ENCODE assay signal across 16 cellular contexts in genomic region chr19:18439910-18440237, GRCh38. TPM values are rescaled to one million over a fixed set of nuclear protein-coding genes. Genes with fewer than 3 reads are reported as not detected.
A peak's percentile ranks its signal among the peaks of the same experiment; 100 is the strongest.
DNase-seq lines count a peak whose midpoint lies in the region; ATAC-seq and TF ChIP-seq lines count a peak whose summit lies in the region.
"Had no signal": no experiment of that assay in that cellular context is flagged by ENCODE, and none has a peak within 500 bp of the region (broad histone marks: within the 10 kb centered on the region; RNA-seq: fewer than 3 reads in every experiment).

No MANE protein-coding gene starts in this region.

- TF ChIP-seq POLR2A in body of pancreas (IDR thresholded peaks at IDR 0.05) = no peak

- no peaks in the 10 kb centered on the region for H3K36me3 Mint-ChIP-seq in natural killer cell
- H3K36me3 Mint-ChIP-seq in natural killer cell treated with Interleukin-12 subunit alpha and Interleukin-12 subunit beta and Interleukin-15 and Interleukin-18, amount 100 ng/mL, for 72 hours = peaks cover 9% of the 10 kb centered on the region
- H3K36me3 Mint-ChIP-seq in naive thymus-derived CD4-positive, alpha-beta T cell = peaks cover 0 to 19% (median 0%) of the 10 kb centered on the region in 5 donors

- H3K4me1 ChIP-seq in body of pancreas = peaks cover 51% of the 10 kb centered on the region
- H3K4me1 ChIP-seq in naive thymus-derived CD4-positive, alpha-beta T cell (ENCODE audit: control insufficient read depth in 2 of 2, insufficient read depth in 2 of 2, low read length in 2 of 2) = peaks cover 7 to 20% of the 10 kb centered on the region in 2 donors

- no peak for ATAC-seq in natural killer cell
- no peak for ATAC-seq in natural killer cell treated with Interleukin-12 subunit alpha and Interleukin-12 subunit beta and Interleukin-15 and Interleukin-18, amount 100 ng/mL, for 72 hours
- no peak for ATAC-seq in body of pancreas
- ATAC-seq in naive thymus-derived CD4-positive, alpha-beta T cell = no peak
- ATAC-seq in GM18520 (IDR thresholded peaks at IDR 0.05; ENCODE audit: unreplicated experiment) = no peak
- no peak for ATAC-seq in GM21526 (IDR thresholded peaks at IDR 0.05; ENCODE audit: low FRiP score, unreplicated experiment)
- ATAC-seq: activated T-cell treated with anti-CD3 and anti-CD28 coated beads, Interleukin-2, amount 50 U/mL, for 4 hours; left lung had no signal

- H3K36me3 ChIP-seq in body of pancreas (replicated peaks in 1 of 2; ENCODE audit: insufficient read depth in 1 of 2, low read depth in 2 of 2) = peaks cover 5 to 15% of the 10 kb centered on the region in 2 donors
- H3K36me3 ChIP-seq in naive thymus-derived CD4-positive, alpha-beta T cell (ENCODE audit: control insufficient read depth in 2 of 3, insufficient read depth in 3 of 3, low read length in 3 of 3) = peaks cover 0 to 17% (median 2%) of the 10 kb centered on the region in 3 experiments

- POLR2A ChIA-PET in naive thymus-derived CD4-positive, alpha-beta T cell (lab: Charles Lee) = no interaction called here

- in situ Hi-C loops in GM13976 (cut with MboI; ENCODE audit: low sequenced_read_pairs, unreplicated experiment) = no loop called here

- peak overlapping the region; percentile 16 to 92 (median 87) for H3K27ac ChIP-seq in body of pancreas
- H3K27ac ChIP-seq in naive thymus-derived CD4-positive, alpha-beta T cell (ENCODE audit: low read depth, low read length) = no peak overlapping the region
- H3K27ac ChIP-seq: left lung had no signal

- no peaks in the 10 kb centered on the region for H3K27me3 Mint-ChIP-seq in natural killer cell (ENCODE audit: low read depth in 2 of 2)
- no peaks in the 10 kb centered on the region for H3K27me3 Mint-ChIP-seq in natural killer cell treated with Interleukin-12 subunit alpha and Interleukin-12 subunit beta and Interleukin-15 and Interleukin-18, amount 100 ng/mL, for 72 hours
- peaks cover 0 to 2% (median 0%) of the 10 kb centered on the region in 5 donors for H3K27me3 Mint-ChIP-seq in naive thymus-derived CD4-positive, alpha-beta T cell

- intact Hi-C loops in natural killer cell (cut with micrococcal nuclease) = no loop called here
- intact Hi-C loops in body of pancreas (cut with DNase I) = no loop called here
- intact Hi-C loops in naive thymus-derived CD4-positive, alpha-beta T cell (cut with micrococcal nuclease) = loop anchor here in 1 of 2 donors (5.0 kb wide), 1 partner anchor 197 kb away; the partner anchor contains the start of gene KLHL26

- DNase-seq in natural killer cell (no peak), body of pancreas (no peak), GM13976 (ENCODE audit: low spot score) (no peak), NCI-H1105 (lab: John Stamatoyannopoulos, UW) (no peak)
- DNase-seq in natural killer cell treated with Interleukin-12 subunit alpha and Interleukin-12 subunit beta and Interleukin-15 and Interleukin-18, amount 100 ng/mL, for 72 hours (ENCODE audit: low spot score) = no peak
- no peak for DNase-seq in naive thymus-derived CD4-positive, alpha-beta T cell
- DNase-seq: activated T-cell treated with anti-CD3 and anti-CD28 coated beads, Interleukin-2, amount 50 U/mL, for 4 hours; cerebellar nuclear complex; foreskin melanocyte; GDM1; left lung; T1000; transverse colon had no signal

- H3K9me3 ChIP-seq in body of pancreas = no peaks in the 10 kb centered on the region
- H3K9me3 ChIP-seq in naive thymus-derived CD4-positive, alpha-beta T cell (ENCODE audit: control insufficient read depth in 2 of 3, low read length in 3 of 3) = no peaks in the 10 kb centered on the region
- H3K9me3 ChIP-seq: left lung, transverse colon had no signal

- H3K4me3 Mint-ChIP-seq in natural killer cell = no peak overlapping the region
- no peak overlapping the region for H3K4me3 Mint-ChIP-seq in natural killer cell treated with Interleukin-12 subunit alpha and Interleukin-12 subunit beta and Interleukin-15 and Interleukin-18, amount 100 ng/mL, for 72 hours
- H3K4me3 Mint-ChIP-seq in naive thymus-derived CD4-positive, alpha-beta T cell = peak overlapping the region in 5 of 10 donors; percentile 25 to 66 (median 31)
- H3K4me3 Mint-ChIP-seq: activated T-cell treated with anti-CD3 and anti-CD28 coated beads, Interleukin-2, amount 50 U/mL, for 4 hours had no signal

- WGBS in body of pancreas, 2 donors = 58 to 77% methylated on average over 8 to 9 of the region's 9 CpGs

- H3K9me3 Mint-ChIP-seq in natural killer cell = peaks cover 4% of the 10 kb centered on the region in 2 donors
- H3K9me3 Mint-ChIP-seq in natural killer cell treated with Interleukin-12 subunit alpha and Interleukin-12 subunit beta and Interleukin-15 and Interleukin-18, amount 100 ng/mL, for 72 hours = peaks cover 5% of the 10 kb centered on the region
- H3K9me3 Mint-ChIP-seq in naive thymus-derived CD4-positive, alpha-beta T cell = peaks cover 0 to 5% (median 0%) of the 10 kb centered on the region in 11 donors

- CTCF ChIA-PET in naive thymus-derived CD4-positive, alpha-beta T cell (lab: Charles Lee) = interaction anchor here (0.7 to 2.9 kb wide), 3 partner anchors 11 to 544 kb away, joined by 3 to 11 read pairs (median 3); no protein-coding TSS in a partner anchor

- H3K27me3 ChIP-seq in body of pancreas = no peaks in the 10 kb centered on the region
- no peaks in the 10 kb centered on the region for H3K27me3 ChIP-seq in naive thymus-derived CD4-positive, alpha-beta T cell (ENCODE audit: control insufficient read depth in 2 of 2, insufficient read depth in 2 of 2, low read length in 2 of 2)

- no peak for TF ChIP-seq CTCF in natural killer cell (IDR thresholded peaks at IDR 0.05)
- TF ChIP-seq CTCF in body of pancreas (IDR thresholded peaks at IDR 0.05) = no peak
- TF ChIP-seq CTCF in GM13976 (IDR thresholded peaks at IDR 0.05; ENCODE audit: borderline replicate concordance, control extremely low read depth, extremely low read depth, insufficient read depth, missing control alignments) = no peak

- peaks cover 15 to 55% of the 10 kb centered on the region in 2 donors for H3K4me1 Mint-ChIP-seq in natural killer cell
- peaks cover 9 to 32% of the 10 kb centered on the region in 2 donors for H3K4me1 Mint-ChIP-seq in natural killer cell treated with Interleukin-12 subunit alpha and Interleukin-12 subunit beta and Interleukin-15 and Interleukin-18, amount 100 ng/mL, for 72 hours (ENCODE audit: low read depth in 2 of 2)
- H3K4me1 Mint-ChIP-seq in naive thymus-derived CD4-positive, alpha-beta T cell = peaks cover 11 to 40% (median 32%) of the 10 kb centered on the region in 7 donors

- no peak overlapping the region for H3K4me3 ChIP-seq in body of pancreas
- no peak overlapping the region for H3K4me3 ChIP-seq in naive thymus-derived CD4-positive, alpha-beta T cell (ENCODE audit: low read length)
- H3K4me3 ChIP-seq: left lung, transverse colon had no signal

- peak overlapping the region; percentile 77 to 98 for H3K27ac Mint-ChIP-seq in natural killer cell
- H3K27ac Mint-ChIP-seq in natural killer cell treated with Interleukin-12 subunit alpha and Interleukin-12 subunit beta and Interleukin-15 and Interleukin-18, amount 100 ng/mL, for 72 hours = peak overlapping the region in 1 of 2 donors; percentile 51
- H3K27ac Mint-ChIP-seq in naive thymus-derived CD4-positive, alpha-beta T cell = peak overlapping the region in 6 of 9 donors; percentile 19 to 73 (median 58)

RNA-seq across cellular contexts. Expression of gene ISYNA1, which starts 1.9 kb away (rescaled TPM):
- 10 to 100 TPM; 39.7 to 53.6 (median 40.1) TPM for total RNA-seq in natural killer cell
- total RNA-seq in natural killer cell treated with Interleukin-12 subunit alpha and Interleukin-12 subunit beta and Interleukin-15 and Interleukin-18, amount 100 ng/mL, for 72 hours = 10 to 100 TPM; 19.0 to 25.6 TPM
- 10 to 100 TPM; 52.7 to 72.8 TPM for total RNA-seq in body of pancreas
- 10 to 100 TPM in 4 of 5 experiments, 1 to 10 TPM in 1; 9.5 to 42.5 (median 42.0) TPM for total RNA-seq in naive thymus-derived CD4-positive, alpha-beta T cell
- polyA plus RNA-seq in naive thymus-derived CD4-positive, alpha-beta T cell = 10 to 100 TPM; 21.9 to 29.0 TPM

RNA-seq across cellular contexts. Expression of gene SSBP4, which starts 20.7 kb away (rescaled TPM):
- total RNA-seq in natural killer cell (100 to 1,000 TPM; 137 to 169 (median 158) TPM), body of pancreas (10 to 100 TPM; 50.1 to 63.9 TPM)
- 100 to 1,000 TPM; 112 to 271 TPM for total RNA-seq in natural killer cell treated with Interleukin-12 subunit alpha and Interleukin-12 subunit beta and Interleukin-15 and Interleukin-18, amount 100 ng/mL, for 72 hours
- total RNA-seq in naive thymus-derived CD4-positive, alpha-beta T cell = 100 to 1,000 TPM in 1 of 5 experiments, 10 to 100 TPM in 4; 27.0 to 185 (median 40.7) TPM
- polyA plus RNA-seq in naive thymus-derived CD4-positive, alpha-beta T cell = 10 to 100 TPM; 33.5 to 42.8 TPM

RNA-seq across cellular contexts. Expression of gene LRRC25, which starts 42.5 kb away (rescaled TPM):
- total RNA-seq in natural killer cell (10 to 100 TPM in 2 of 3 donors, 1 to 10 TPM in 1; 3.9 to 28.2 (median 12.0) TPM), body of pancreas (1 to 10 TPM in 1 of 2 donors, not detected in 1; 4.4 TPM)
- total RNA-seq in natural killer cell treated with Interleukin-12 subunit alpha and Interleukin-12 subunit beta and Interleukin-15 and Interleukin-18, amount 100 ng/mL, for 72 hours = not detected
- 10 to 100 TPM in 1 of 5 experiments, 1 to 10 TPM in 2, under 1 TPM in 2; 0.15 to 68.6 (median 1.2) TPM for total RNA-seq in naive thymus-derived CD4-positive, alpha-beta T cell
- under 1 TPM; 0.20 to 0.44 TPM for polyA plus RNA-seq in naive thymus-derived CD4-positive, alpha-beta T cell
- total RNA-seq: activated T-cell treated with anti-CD3 and anti-CD28 coated beads, Interleukin-2, amount 50 U/mL, for 4 hours; Calu3 had no signal

RNA-seq across cellular contexts. Expression of gene GDF15, which starts 53.9 kb away (rescaled TPM):
- total RNA-seq in natural killer cell (1 to 10 TPM in 1 of 3 donors, under 1 TPM in 1, not detected in 1; 0.85 to 1.5 TPM), body of pancreas (10 to 100 TPM; 40.5 to 86.1 TPM)
- under 1 TPM in 1 of 2 donors, not detected in 1; 0.71 TPM for total RNA-seq in natural killer cell treated with Interleukin-12 subunit alpha and Interleukin-12 subunit beta and Interleukin-15 and Interleukin-18, amount 100 ng/mL, for 72 hours
- total RNA-seq in naive thymus-derived CD4-positive, alpha-beta T cell = under 1 TPM in 4 of 5 experiments, not detected in 1; 0.32 to 0.73 (median 0.58) TPM
- polyA plus RNA-seq in naive thymus-derived CD4-positive, alpha-beta T cell = not detected
